Comparison of ENCODE assay signal across 14 cellular contexts in the genomic region with DNA sequence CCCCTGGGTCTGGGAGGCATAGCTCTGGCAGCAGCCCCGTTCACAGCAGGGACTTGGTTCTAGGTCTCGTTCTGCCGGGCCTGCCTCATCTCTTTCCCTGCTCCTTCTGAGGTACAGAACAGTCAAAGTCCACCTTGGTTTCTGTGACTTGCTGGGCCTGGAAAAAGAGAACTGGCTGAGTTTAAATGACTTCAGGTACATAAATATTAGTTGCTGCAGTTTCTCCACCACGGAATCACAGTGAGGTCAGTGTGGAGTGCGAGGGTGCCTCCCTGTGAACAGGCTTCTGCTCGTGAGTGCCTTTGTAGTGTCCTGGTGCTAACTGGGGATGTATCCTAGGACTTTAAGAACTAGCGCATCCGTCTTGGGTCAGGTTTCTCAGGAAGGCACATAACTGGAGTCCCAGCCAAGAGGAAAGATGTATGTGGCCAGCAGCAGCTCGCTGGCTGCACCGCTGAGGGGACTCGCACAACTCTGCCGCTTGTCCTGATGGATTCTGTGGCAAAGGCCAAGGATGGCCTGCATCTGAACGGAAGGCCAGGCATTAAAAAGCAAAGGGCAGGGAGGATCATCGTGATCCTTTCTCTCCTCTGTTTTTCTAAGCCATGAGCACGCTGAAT.
DNase-seq lines count a peak whose midpoint lies in the region; ATAC-seq and TF ChIP-seq lines count a peak whose summit lies in the region.
"Had no signal": no experiment of that assay in that cellular context is flagged by ENCODE, and none has a peak within 500 bp of the region (broad histone marks: within the 10 kb centered on the region; RNA-seq: fewer than 3 reads in every experiment).

No MANE protein-coding gene starts in this region.

- H3K36me3 ChIP-seq in IMR-90 (ENCODE audit: control insufficient read depth, insufficient read depth, low read length) (no peaks in the 10 kb centered on the region), duodenal mucosa (ENCODE audit: control insufficient read depth in 1 of 2, insufficient read depth in 2 of 2, low read length in 2 of 2) (no peaks in the 10 kb centered on the region), tibial nerve (no peaks in the 10 kb centered on the region)
- H3K36me3 ChIP-seq: prostate gland had no signal

- H3K27me3 Mint-ChIP-seq in nephron (ENCODE audit: low read depth), result peaks cover 45% of the 10 kb centered on the region
- H3K27me3 Mint-ChIP-seq: activated T-helper 17 cell treated with anti-CD3 and anti-CD28 coated beads, Interleukin-2, amount 50 U/mL, for 72 hours had no signal

- TF ChIP-seq EP300 in tibial nerve (IDR thresholded peaks at IDR 0.05), result no peak

- H2AK9ac ChIP-seq in IMR-90 (replicated peaks; ENCODE audit: low read depth, low read length, poor library complexity), result peak overlapping the region; percentile 77

- H4K91ac ChIP-seq in IMR-90 (ENCODE audit: insufficient read depth, low read depth, low read length), result peak overlapping the region; percentile 88

- dilution Hi-C loops in IMR-90 (cut with HindIII; ENCODE audit: low sequenced_read_pairs, unreplicated experiment), result no loop called here

- H3K4me1 Mint-ChIP-seq in nephron, result peaks cover 80% of the 10 kb centered on the region

- WGBS in IMR-90 (ENCODE audit: extremely low coverage in 2 of 2, insufficient read length in 1 of 2), 2 experiments, result 33% methylated on average over 5 of the region's 15 CpGs; no CpG with 5 or more reads in 1 of the 2 experiments
- WGBS in tibial nerve, 2 donors, result 76 to 82% methylated on average over 15 of the region's 15 CpGs

- H4K20me1 ChIP-seq in IMR-90 (ENCODE audit: insufficient read depth, low read length), result peaks cover 53% of the 10 kb centered on the region

- H3K27ac ChIP-seq in IMR-90 (ENCODE audit: insufficient read depth, low read length) (peak overlapping the region; percentile 89), duodenal mucosa (ENCODE audit: low read depth, low read length) (peak overlapping the region; percentile 28), tibial nerve (peak overlapping the region in 3 of 4 donors; percentile 41 to 79 (median 54))

- H3K9me3 ChIP-seq in IMR-90 (ENCODE audit: control insufficient read depth, insufficient read depth, low read length), result no peaks in the 10 kb centered on the region
- no peaks in the 10 kb centered on the region for H3K9me3 ChIP-seq in duodenal mucosa (ENCODE audit: control insufficient read depth in 1 of 2, low read length in 2 of 2)
- H3K9me3 ChIP-seq in tibial nerve, result no peaks in the 10 kb centered on the region
- H3K9me3 ChIP-seq: body of pancreas, prostate gland had no signal

- CTCF ChIA-PET in IMR-90 (lab: Yijun Ruan, JAX), result no interaction called here

- H3K27me3 ChIP-seq in IMR-90 (ENCODE audit: control insufficient read depth, insufficient read depth, low read length), result no peaks in the 10 kb centered on the region
- H3K27me3 ChIP-seq in duodenal mucosa (ENCODE audit: control insufficient read depth in 1 of 2, insufficient read depth in 2 of 2, low read length in 2 of 2), result peaks cover 0 to 3% of the 10 kb centered on the region in 2 donors
- H3K27me3 ChIP-seq in tibial nerve, result no peaks in the 10 kb centered on the region
- H3K27me3 ChIP-seq: body of pancreas had no signal

- no peak for TF ChIP-seq POLR2A in IMR-90 (IDR thresholded peaks at IDR 0.05; ENCODE audit: low read depth, low read length)
- no peak for TF ChIP-seq POLR2A in tibial nerve (IDR thresholded peaks at IDR 0.05)

- POLR2A ChIA-PET in IMR-90 (lab: Charles Lee; ENCODE audit: unreplicated experiment), result no interaction called here

- in situ Hi-C loops in IMR-90 (cut with MboI; ENCODE audit: low sequenced_read_pairs), result no loop called here

- H3K14ac ChIP-seq in IMR-90 (replicated peaks; ENCODE audit: low read depth, low read length), result peak overlapping the region; percentile 66

- no TSS peak for BruUV-seq in IMR-90 (replicated peaks; lab: Mats Ljungman, UMichigan)

- H3K4me2 ChIP-seq in IMR-90 (ENCODE audit: low read depth, low read length), result peak overlapping the region; percentile 73

- H2BK15ac ChIP-seq in IMR-90 (ENCODE audit: low read depth, low read length), result peak overlapping the region; percentile 67; the same call in 2 of the 3 replicates

- H3K9me3 Mint-ChIP-seq in nephron, result no peaks in the 10 kb centered on the region
- H3K9me3 Mint-ChIP-seq: activated T-helper 17 cell treated with anti-CD3 and anti-CD28 coated beads, Interleukin-2, amount 50 U/mL, for 72 hours had no signal

- TF ChIP-seq CTCF in IMR-90 (conservative IDR thresholded peaks at IDR 0.05; ENCODE audit: low read depth, low read length) (no peak), nephron (IDR thresholded peaks at IDR 0.05; ENCODE audit: unreplicated experiment in 3 of 3) (no peak), tibial nerve (IDR thresholded peaks at IDR 0.05) (no peak), GM20000 (IDR thresholded peaks at IDR 0.05; ENCODE audit: extremely low read depth, missing control alignments) (no peak)

- H3K79me1 ChIP-seq in IMR-90 (ENCODE audit: low read depth in 1 of 2, low read length in 2 of 2), result peaks cover 50 to 88% of the 10 kb centered on the region in 2 experiments

- TF ChIP-seq RAD21 in IMR-90 (IDR thresholded peaks at IDR 0.05; ENCODE audit: low read length), result no peak

- H3K56ac ChIP-seq in IMR-90 (ENCODE audit: extremely low read depth, insufficient read depth, low read length), result peak overlapping the region; percentile 7; the same call in 1 of the 2 replicates

- intact Hi-C loops in IMR-90 (cut with micrococcal nuclease), result loop anchor here (2.0 to 5.0 kb wide), 2 partner anchors 75 to 189 kb away; a partner anchor contains a TSS

- H2AFZ ChIP-seq in IMR-90 (replicated peaks; ENCODE audit: low read length, poor library complexity), result peak overlapping the region; percentile 24

- peak overlapping the region; percentile 91 for H3K4ac ChIP-seq in IMR-90 (ENCODE audit: low read depth, low read length)

- H3K23ac ChIP-seq in IMR-90 (ENCODE audit: low read depth, low read length), result peak overlapping the region; percentile 90

- H3K4me1 ChIP-seq in IMR-90 (ENCODE audit: control insufficient read depth, insufficient read depth, low read length) (peaks cover 35% of the 10 kb centered on the region), duodenal mucosa (ENCODE audit: control insufficient read depth in 1 of 2, insufficient read depth in 2 of 2, low read length in 2 of 2) (peaks cover 2 to 11% of the 10 kb centered on the region in 2 donors), tibial nerve (peaks cover 0 to 55% (median 11%) of the 10 kb centered on the region in 4 donors)

- H3K18ac ChIP-seq in IMR-90 (ENCODE audit: low read depth, low read length), result peak overlapping the region; percentile 91

- DNase-seq in IMR-90, result peak; percentile 58
- DNase-seq in tibial nerve (ENCODE audit: low spot score in 2 of 2), result no peak
- DNase-seq in GM20000 (ENCODE audit: low spot score), result no peak
- DNase-seq: activated CD4-positive, alpha-beta T cell treated with anti-CD3 and anti-CD28 coated beads, Interleukin-2, amount 50 U/mL, for 1 hour; MV-4-11; stimulated activated naive CD4-positive, alpha-beta T cell treated with Interleukin-2 at 50 U/mL for 16 hours had no signal

- H3K9ac ChIP-seq in IMR-90 (ENCODE audit: low read depth, low read length), result peak overlapping the region; percentile 50
- peak overlapping the region in 1 of 2 donors; percentile 27 for H3K9ac ChIP-seq in duodenal mucosa (ENCODE audit: low read depth in 1 of 2, low read length in 2 of 2)

- H3K36me3 Mint-ChIP-seq in nephron (ENCODE audit: low read depth), result no peaks in the 10 kb centered on the region

- peak overlapping the region; percentile 83 for H2BK5ac ChIP-seq in IMR-90 (ENCODE audit: low read depth, low read length, poor library complexity, severe bottlenecking)

- H4K8ac ChIP-seq in IMR-90 (ENCODE audit: low read depth in 2 of 2, low read length in 2 of 2), result peak overlapping the region; percentile 23 to 88

- ATAC-seq in IMR-90 (ENCODE audit: low read depth), result no peak
- ATAC-seq in GM18858 (IDR thresholded peaks at IDR 0.05; ENCODE audit: unreplicated experiment), result no peak
- no peak for ATAC-seq in GM18907 (IDR thresholded peaks at IDR 0.05; ENCODE audit: unreplicated experiment)
- ATAC-seq: activated T-helper 17 cell treated with anti-CD3 and anti-CD28 coated beads, Interleukin-2, amount 50 U/mL, for 72 hours; HCT116 had no signal

- peaks cover 48% of the 10 kb centered on the region for H3K9me1 ChIP-seq in IMR-90 (ENCODE audit: insufficient read depth, low read length)

- peak overlapping the region; percentile 72 for H4K5ac ChIP-seq in IMR-90 (ENCODE audit: low read depth, low read length)

- H3K4me3 Mint-ChIP-seq in nephron, result peak overlapping the region; percentile 4 to 74 (median 69)
- H3K4me3 Mint-ChIP-seq: activated T-helper 17 cell treated with anti-CD3 and anti-CD28 coated beads, Interleukin-2, amount 50 U/mL, for 72 hours had no signal

- H3K4me3 ChIP-seq in IMR-90 (ENCODE audit: insufficient read depth, low read depth, low read length) (no peak overlapping the region), duodenal mucosa (ENCODE audit: low read depth in 1 of 2, low read length in 2 of 2) (no peak overlapping the region), tibial nerve (no peak overlapping the region)
- H3K4me3 ChIP-seq: body of pancreas, prostate gland had no signal

- peak overlapping the region; percentile 79 for H2BK120ac ChIP-seq in IMR-90 (ENCODE audit: low read depth, low read length)

- H3K27ac Mint-ChIP-seq in nephron, result peak overlapping the region; percentile 85 to 99 (median 97)
- H3K27ac Mint-ChIP-seq: activated T-helper 17 cell treated with anti-CD3 and anti-CD28 coated beads, Interleukin-2, amount 50 U/mL, for 72 hours had no signal

- H2AK5ac ChIP-seq in IMR-90 (ENCODE audit: low read depth, low read length), result peak overlapping the region; percentile 68

- H2BK20ac ChIP-seq in IMR-90 (ENCODE audit: low read depth, low read length), result peak overlapping the region; percentile 40

TF ChIP-seq in IMR-90, 13 proteins besides CTCF, POLR2A, EP300 and RAD21 (continues in another document):
- no peak for TF ChIP-seq BHLHE40 (IDR thresholded peaks at IDR 0.05; ENCODE audit: low read depth, low read length)
- no peak for TF ChIP-seq MAZ (IDR thresholded peaks at IDR 0.05; ENCODE audit: borderline replicate concordance, low read depth, low read length)
- no peak for TF ChIP-seq CEBPB (IDR thresholded peaks at IDR 0.05; ENCODE audit: low read depth, low read length)
- no peak for TF ChIP-seq RFX5 (IDR thresholded peaks at IDR 0.05; ENCODE audit: low read depth, low read length)
- TF ChIP-seq MAFK (IDR thresholded peaks at IDR 0.05; ENCODE audit: low read depth, low read length), result no peak
- TF ChIP-seq, protein P1, sequence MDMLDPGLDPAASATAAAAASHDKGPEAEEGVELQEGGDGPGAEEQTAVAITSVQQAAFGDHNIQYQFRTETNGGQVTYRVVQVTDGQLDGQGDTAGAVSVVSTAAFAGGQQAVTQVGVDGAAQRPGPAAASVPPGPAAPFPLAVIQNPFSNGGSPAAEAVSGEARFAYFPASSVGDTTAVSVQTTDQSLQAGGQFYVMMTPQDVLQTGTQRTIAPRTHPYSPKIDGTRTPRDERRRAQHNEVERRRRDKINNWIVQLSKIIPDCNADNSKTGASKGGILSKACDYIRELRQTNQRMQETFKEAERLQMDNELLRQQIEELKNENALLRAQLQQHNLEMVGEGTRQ (IDR thresholded peaks at IDR 0.05; ENCODE audit: low read depth, low read length), result no peak
- TF ChIP-seq RCOR1 (IDR thresholded peaks at IDR 0.05; ENCODE audit: insufficient replicate concordance, low read length), result no peak
- TF ChIP-seq CHD1 (IDR thresholded peaks at IDR 0.05; ENCODE audit: low read depth, low read length), result no peak

Comparison
In these comparisons a context has a peak if more than half of its experiments do, and no peak if none do; other contexts are left out.
1. H3K27ac ChIP-seq: peak in every context shown above with its lines; median percentile 89 in IMR-90; 54 in tibial nerve; 28 in duodenal mucosa.